In genomic region chr2:242011516-242011915, GRCh38 we compare ENCODE assay signal across 18 cellular contexts.
DNase-seq lines count a peak whose midpoint lies in the region; ATAC-seq, FAIRE-seq and TF ChIP-seq lines count a peak whose summit lies in the region.
"Had no signal": no experiment of that assay in that cellular context is flagged by ENCODE, and none has a peak within 500 bp of the region (broad histone marks: within the 10 kb centered on the region; RNA-seq: fewer than 3 reads in every experiment).

No MANE protein-coding gene starts in this region.

- no peak for FAIRE-seq in K562 (lab: Jason Lieb, UNC)
- FAIRE-seq: bronchial epithelial cell had no signal

- TF ChIP-seq RAD21 in K562 (CRISPR knock-in tag; conservative IDR thresholded peaks at IDR 0.05 in 1 of 2, IDR thresholded peaks at IDR 0.05 in 1 of 2): no peak

- H3K27ac ChIP-seq in BLaER1 treated with 17β-estradiol and CSF1 and Interleukin-3, amounts not matched to agents 10 nM and 100 nM: peak overlapping the region in 8 of 11 experiments; percentile 5 to 57 (median 36); a peak in 9 of 22 replicates
- no peak overlapping the region for H3K27ac ChIP-seq in K562 (ENCODE audit: extremely low read depth, low read depth, low read length)
- H3K27ac ChIP-seq: adrenal gland, BLaER1, ovary had no signal

- no peaks in the 10 kb centered on the region for H3K9me3 Mint-ChIP-seq in neural crest cell
- H3K9me3 Mint-ChIP-seq: T-helper 1 cell treated with Interleukin-12 subunit alpha and Interleukin-12 subunit beta and Interleukin-4 antibody, amounts not matched to agents 30 μg/mL and 1 μg/mL, for 36 hours had no signal

- H3K27me3 Mint-ChIP-seq in neural crest cell (ENCODE audit: low read depth): peaks cover 7% of the 10 kb centered on the region

- H3K4me1 ChIP-seq in BLaER1 treated with 17β-estradiol and CSF1 and Interleukin-3, amounts not matched to agents 10 nM and 100 nM: peaks cover 0 to 21% (median 17%) of the 10 kb centered on the region in 10 experiments
- H3K4me1 ChIP-seq in K562 (replicated peaks in 1 of 2; ENCODE audit: control insufficient read depth in 2 of 2, insufficient read depth in 2 of 2, low read length in 2 of 2): peaks cover 0 to 7% of the 10 kb centered on the region in 2 experiments; a peak in 2 of 5 replicates
- H3K4me1 ChIP-seq: adrenal gland had no signal

- H3K36me3 Mint-ChIP-seq in neural crest cell (ENCODE audit: low read depth): no peaks in the 10 kb centered on the region
- H3K36me3 Mint-ChIP-seq: WTC11 had no signal

- TF ChIP-seq CTCF in AG10803 (conservative IDR thresholded peaks at IDR 0.05; ENCODE audit: low read length): no peak
- TF ChIP-seq CTCF in K562 (IDR thresholded peaks at IDR 0.05 in 2 of 3, conservative IDR thresholded peaks at IDR 0.05 in 1 of 3; ENCODE audit: insufficient read depth in 2 of 3, low read depth in 1 of 3, low read length in 3 of 3): no peak
- TF ChIP-seq CTCF in neural crest cell (conservative IDR thresholded peaks at IDR 0.05): no peak

- CTCF ChIA-PET in K562 (lab: Yijun Ruan, JAX; ENCODE audit: low intra/inter-chr PET ratio): no interaction called here

- WGBS in K562 (ENCODE audit: insufficient coverage, low coverage, missing lambda C conversion rate): 12% methylated on average over 10 of the region's 12 CpGs

- no peaks in the 10 kb centered on the region for H3K79me2 ChIP-seq in K562 (ENCODE audit: control insufficient read depth, insufficient read depth, low read length)

- no peaks in the 10 kb centered on the region for H3K27me3 ChIP-seq in BLaER1 treated with 17β-estradiol and CSF1 and Interleukin-3, amounts not matched to agents 10 nM and 100 nM
- H3K27me3 ChIP-seq in K562 (ENCODE audit: control insufficient read depth in 2 of 2, insufficient read depth in 2 of 2, low read length in 2 of 2): peaks cover 2 to 33% of the 10 kb centered on the region in 2 experiments; a peak in 3 of 5 replicates
- H3K27me3 ChIP-seq: adrenal gland, BLaER1, ovary had no signal

- H3K9me3 ChIP-seq in BLaER1 treated with 17β-estradiol and CSF1 and Interleukin-3, amounts not matched to agents 10 nM and 100 nM (replicated peaks in 1 of 11): peaks cover 0 to 20% (median 12%) of the 10 kb centered on the region in 11 experiments; a peak in 20 of 22 replicates
- H3K9me3 ChIP-seq in K562 (replicated peaks; ENCODE audit: control insufficient read depth, insufficient read depth, low read depth, low read length): peaks cover 2% of the 10 kb centered on the region; the same call in 1 of the 2 replicates
- H3K9me3 ChIP-seq: adrenal gland, ovary had no signal

- no peaks in the 10 kb centered on the region for H3K9me1 ChIP-seq in K562 (ENCODE audit: control insufficient read depth, insufficient read depth, low read length)

- in situ Hi-C loops in K562 (cut with MboI): no loop called here

- no TSS peak for BruUV-seq in K562 (replicated peaks; lab: Mats Ljungman, UMichigan)

- intact Hi-C loops in K562 (cut with micrococcal nuclease): no loop called here

- H3K4me2 ChIP-seq in BLaER1 treated with 17β-estradiol and CSF1 and Interleukin-3, amounts not matched to agents 10 nM and 100 nM: peak overlapping the region in 4 of 11 experiments; percentile 11 to 59 (median 52); a peak in 7 of 22 replicates
- no peak overlapping the region for H3K4me2 ChIP-seq in K562 (ENCODE audit: insufficient read depth, low read length)
- H3K4me2 ChIP-seq: BLaER1 had no signal

- peaks cover 0 to 10% (median 0%) of the 10 kb centered on the region in 11 experiments; a peak in 1 of 22 replicates for H4K20me1 ChIP-seq in BLaER1 treated with 17β-estradiol and CSF1 and Interleukin-3, amounts not matched to agents 10 nM and 100 nM
- H4K20me1 ChIP-seq in K562 (replicated peaks; ENCODE audit: control insufficient read depth, insufficient read depth, low read length): no peaks in the 10 kb centered on the region
- H4K20me1 ChIP-seq: BLaER1 had no signal

- H3K36me3 ChIP-seq in BLaER1 treated with 17β-estradiol and CSF1 and Interleukin-3, amounts not matched to agents 10 nM and 100 nM: no peaks in the 10 kb centered on the region
- no peaks in the 10 kb centered on the region for H3K36me3 ChIP-seq in K562 (ENCODE audit: control insufficient read depth, insufficient read depth, low read length)
- H3K36me3 ChIP-seq: adrenal gland, BLaER1, ovary had no signal

- no peak overlapping the region for H2AFZ ChIP-seq in K562 (ENCODE audit: low read depth, low read length)

- peak overlapping the region in 1 of 11 experiments; percentile 8; a peak in 1 of 22 replicates for H3K9ac ChIP-seq in BLaER1 treated with 17β-estradiol and CSF1 and Interleukin-3, amounts not matched to agents 10 nM and 100 nM
- H3K9ac ChIP-seq in K562 (ENCODE audit: insufficient read depth in 1 of 2, low read depth in 2 of 2, low read length in 2 of 2): no peak overlapping the region
- H3K9ac ChIP-seq: BLaER1 had no signal

- ATAC-seq in K562: no peak; the same call in 2 of the 3 replicates
- ATAC-seq: esophagus mucosa, WTC11 had no signal

- H3K4me3 Mint-ChIP-seq in neural crest cell: peak overlapping the region; percentile 11
- H3K4me3 Mint-ChIP-seq: T-helper 1 cell treated with Interleukin-12 subunit alpha and Interleukin-12 subunit beta and Interleukin-4 antibody, amounts not matched to agents 30 μg/mL and 1 μg/mL, for 36 hours; WTC11 had no signal

- H3K4me3 ChIP-seq in AG10803 (ENCODE audit: low read length) (no peak overlapping the region), K562 (no peak overlapping the region)
- no peak overlapping the region for H3K4me3 ChIP-seq in BLaER1 treated with 17β-estradiol and CSF1 and Interleukin-3, amounts not matched to agents 10 nM and 100 nM
- H3K4me3 ChIP-seq: adrenal gland, BLaER1, ovary had no signal

- H3K4me1 Mint-ChIP-seq in neural crest cell: no peaks in the 10 kb centered on the region
- H3K4me1 Mint-ChIP-seq: WTC11 had no signal

- POLR2A ChIA-PET in K562 (lab: Yijun Ruan, JAX): interaction anchor here (0.7 kb wide), 1 partner anchor 14 kb away, joined by 3 read pairs; no protein-coding TSS in a partner anchor

- no peak for TF ChIP-seq EP300 in K562 (IDR thresholded peaks at IDR 0.05; ENCODE audit: low read length)

- DNase-seq in AG10803 (ENCODE audit: low read depth) (peak; percentile 3), K562 (ENCODE audit: extremely low read depth in 1 of 4, low spot score in 3 of 4) (no peak), neural crest cell (ENCODE audit: low read depth, low spot score) (no peak), SHP77 (lab: John Stamatoyannopoulos, UW) (no peak), GDM1 (lab: John Stamatoyannopoulos, UW) (no peak)
- DNase-seq in effector CD4-positive, alpha-beta T cell: no peak
- DNase-seq: activated CD8-positive, alpha-beta memory T cell treated with anti-CD3 and anti-CD28 coated beads for 24 hours; DMS79 treated with DMSO at 0.1 percent for 48 hours; MM.1S; NCI-H446 treated with DMSO at 0.1 percent for 48 hours had no signal

- no peak for TF ChIP-seq POLR2A in K562 (conservative IDR thresholded peaks at IDR 0.05)

- no peak overlapping the region for H3K27ac Mint-ChIP-seq in neural crest cell (ENCODE audit: unreplicated experiment)
- H3K27ac Mint-ChIP-seq: T-helper 1 cell treated with Interleukin-12 subunit alpha and Interleukin-12 subunit beta and Interleukin-4 antibody, amounts not matched to agents 30 μg/mL and 1 μg/mL, for 36 hours; WTC11 had no signal

TF ChIP-seq in K562, 482 proteins besides CTCF, POLR2A, EP300 and RAD21:
- TF ChIP-seq ZKSCAN1 (IDR thresholded peaks at IDR 0.05; ENCODE audit: low read depth, low read length): 0 out of 2 replicates have a peak, but pooled peaks have one; percentile 14
- no peak for TF ChIP-seq NBN (IDR thresholded peaks at IDR 0.05; ENCODE audit: low read depth)
